In genomic region chr11:65590240-65590738, GRCh38 we compare ENCODE assay signal across 12 cellular contexts. TPM values are rescaled to one million over a fixed set of nuclear protein-coding genes. Genes with fewer than 3 reads are reported as not detected.
DNase-seq lines count a peak whose midpoint lies in the region; ATAC-seq and TF ChIP-seq lines count a peak whose summit lies in the region.
"Had no signal": no experiment of that assay in that cellular context is flagged by ENCODE, and none has a peak within 500 bp of the region (broad histone marks: within the 10 kb centered on the region; RNA-seq: fewer than 3 reads in every experiment).

No MANE protein-coding gene starts in this region.

- H3K4me1 ChIP-seq in A673 (ENCODE audit: insufficient read depth, low read length, poor library complexity, severe bottlenecking) (no peaks in the 10 kb centered on the region), mesenchymal stem cell (ENCODE audit: control insufficient read depth, insufficient read depth, low read depth, low read length) (peaks cover 40% of the 10 kb centered on the region), suprapubic skin (peaks cover 86% of the 10 kb centered on the region)

- no peak overlapping the region for H3K4ac ChIP-seq in mesenchymal stem cell (ENCODE audit: low read depth in 1 of 2, low read length in 2 of 2)

- CTCF ChIA-PET in A673 (lab: Charles Lee) (interaction anchor here (0.5 kb wide), 1 partner anchor 1158 kb away, joined by 3 read pairs; no protein-coding TSS in a partner anchor), RWPE1 (lab: Yijun Ruan, JAX) (no interaction called here)

- no TSS peak for BruUV-seq in A673 (replicated peaks; lab: Mats Ljungman, UMichigan)

- H2BK5ac ChIP-seq in mesenchymal stem cell (ENCODE audit: low read depth, low read length, poor library complexity, severe bottlenecking): no peak overlapping the region

- TF ChIP-seq CTCF in A673 (conservative IDR thresholded peaks at IDR 0.05; ENCODE audit: low read depth, low read length) (no peak), RWPE1 (conservative IDR thresholded peaks at IDR 0.05; ENCODE audit: low read depth) (no peak), suprapubic skin (IDR thresholded peaks at IDR 0.05) (no peak)

- no peak overlapping the region for H3K23ac ChIP-seq in mesenchymal stem cell (ENCODE audit: low read length in 2 of 2)

- H3K27ac ChIP-seq in A673 (ENCODE audit: low read depth, low read length, poor library complexity, severe bottlenecking): no peak overlapping the region
- H3K27ac ChIP-seq in RWPE1: peak overlapping the region; percentile 68
- H3K27ac ChIP-seq in mesenchymal stem cell (ENCODE audit: low read length, poor library complexity, severe bottlenecking): no peak overlapping the region
- no peak overlapping the region for H3K27ac ChIP-seq in suprapubic skin

- no peaks in the 10 kb centered on the region for H3K27me3 ChIP-seq in A673 (replicated peaks; ENCODE audit: insufficient read depth, low read depth, low read length, poor library complexity)
- no peaks in the 10 kb centered on the region for H3K27me3 ChIP-seq in mesenchymal stem cell (ENCODE audit: control insufficient read depth in 1 of 2, insufficient read depth in 1 of 2, low read length in 2 of 2)
- no peaks in the 10 kb centered on the region for H3K27me3 ChIP-seq in suprapubic skin

- H4K8ac ChIP-seq in mesenchymal stem cell (ENCODE audit: low read length): no peak overlapping the region

- H4K91ac ChIP-seq in mesenchymal stem cell (ENCODE audit: low read length): no peak overlapping the region

- no peak for TF ChIP-seq POLR2A in suprapubic skin (IDR thresholded peaks at IDR 0.05)

- ATAC-seq in GM19455 (IDR thresholded peaks at IDR 0.05; ENCODE audit: unreplicated experiment): no peak
- ATAC-seq in GM18873 (IDR thresholded peaks at IDR 0.05; ENCODE audit: low FRiP score, unreplicated experiment): no peak
- ATAC-seq: mucosa of descending colon had no signal

- POLR2A ChIA-PET in A673 (lab: Charles Lee; ENCODE audit: low non-redundant PET) (no interaction called here), RWPE1 (lab: Yijun Ruan, JAX; ENCODE audit: low non-redundant PET) (interaction anchor here (0.6 kb wide), 1 partner anchor 17 kb away, joined by 3 read pairs; no protein-coding TSS in a partner anchor)

- intact Hi-C loops in A673 (cut with micrococcal nuclease; ENCODE audit: unreplicated experiment): no loop called here

- H3K9me3 ChIP-seq in A673 (ENCODE audit: low read depth, low read length, poor library complexity, severe bottlenecking): no peaks in the 10 kb centered on the region
- no peaks in the 10 kb centered on the region for H3K9me3 ChIP-seq in mesenchymal stem cell (ENCODE audit: control insufficient read depth, low read length)
- no peaks in the 10 kb centered on the region for H3K9me3 ChIP-seq in suprapubic skin
- H3K9me3 ChIP-seq: mucosa of descending colon had no signal

- peak; percentile 55 for DNase-seq in A673 (ENCODE audit: low spot score)
- DNase-seq in DMS53 treated with DMSO at 0.1 percent for 48 hours (lab: John Stamatoyannopoulos, UW; ENCODE audit: unreplicated experiment): peak; percentile 71
- DNase-seq in RWPE1 (ENCODE audit: low spot score): no peak
- DNase-seq in left kidney (ENCODE audit: low read depth, low spot score): peak; percentile 48
- DNase-seq in mesenchymal stem cell: no peak
- no peak for DNase-seq in suprapubic skin (ENCODE audit: low spot score in 2 of 2)
- DNase-seq: endodermal cell; hippocampal formation; stimulated activated CD4-positive, alpha-beta T cell treated with anti-CD3 and anti-CD28 coated beads, Interleukin-12 subunit alpha, Interleukin-12 subunit beta, amount 100 ng/mL, for 4 hours had no signal

- WGBS in mesenchymal stem cell: 92% methylated on average over 8 of the region's 8 CpGs
- 50% methylated on average over 5 of the region's 8 CpGs for WGBS in suprapubic skin

- H3K36me3 ChIP-seq in A673 (ENCODE audit: insufficient read depth, low read length, poor library complexity, severe bottlenecking) (peaks cover 10% of the 10 kb centered on the region), mesenchymal stem cell (ENCODE audit: control insufficient read depth in 1 of 2, insufficient read depth in 2 of 2, low read depth in 1 of 2, low read length in 2 of 2) (peaks cover 44 to 47% of the 10 kb centered on the region in 2 experiments), suprapubic skin (peaks cover 23% of the 10 kb centered on the region)

- no peak overlapping the region for H2AFZ ChIP-seq in mesenchymal stem cell (ENCODE audit: low read depth, low read length)

- no peak for TF ChIP-seq EP300 in suprapubic skin (IDR thresholded peaks at IDR 0.05)

- H3K4me3 ChIP-seq in A673 (ENCODE audit: low read depth, low read length, poor library complexity, severe bottlenecking) (no peak overlapping the region), mesenchymal stem cell (ENCODE audit: insufficient read depth in 1 of 2, low read depth in 1 of 2, low read length in 2 of 2) (no peak overlapping the region), suprapubic skin (no peak overlapping the region)
- H3K4me3 ChIP-seq: mucosa of descending colon had no signal

- no peak overlapping the region for H2BK12ac ChIP-seq in mesenchymal stem cell (ENCODE audit: low read length in 2 of 2)

- no peak overlapping the region for H3K4me2 ChIP-seq in mesenchymal stem cell (ENCODE audit: low read length, poor library complexity, severe bottlenecking)

- no peak overlapping the region for H3K18ac ChIP-seq in mesenchymal stem cell (ENCODE audit: low read depth in 1 of 2, low read length in 2 of 2)

- no peak overlapping the region for H3K14ac ChIP-seq in mesenchymal stem cell (ENCODE audit: low read length in 2 of 2)

- H2AK5ac ChIP-seq in mesenchymal stem cell (ENCODE audit: low read length, severe bottlenecking): no peak overlapping the region

- no peak overlapping the region for H3K9ac ChIP-seq in mesenchymal stem cell (ENCODE audit: low read length)

- H3K79me1 ChIP-seq in mesenchymal stem cell (replicated peaks; ENCODE audit: low read length, poor library complexity, severe bottlenecking): peaks cover 14% of the 10 kb centered on the region

- no peak overlapping the region for H2BK120ac ChIP-seq in mesenchymal stem cell (ENCODE audit: low read depth, low read length)

- H2BK15ac ChIP-seq in mesenchymal stem cell (ENCODE audit: low read depth, poor library complexity, severe bottlenecking): no peak overlapping the region

RNA-seq across cellular contexts. Expression of gene KCNK7, which starts 5.3 kb away (rescaled TPM):
- total RNA-seq in A673 (2021) (1.7 and 2.3 TPM in 2 replicates), suprapubic skin (100 to 1,000 TPM in 3 of 4 donors, 10 to 100 TPM in 1; 32.6 to 183 (median 144) TPM)
- polyA plus RNA-seq in mesenchymal stem cell (2013, experiment 1 of 2): 0.04 TPM
- 0.08 TPM for polyA plus RNA-seq in mesenchymal stem cell (2013, experiment 2 of 2)

RNA-seq across cellular contexts. Expression of gene EHBP1L1, which starts 14.4 kb away (rescaled TPM):
- 29.5 and 40.9 TPM in 2 replicates for total RNA-seq in A673 (2021)
- 22.5 TPM for polyA plus RNA-seq in mesenchymal stem cell (2013, experiment 1 of 2)
- 22.6 TPM for polyA plus RNA-seq in mesenchymal stem cell (2013, experiment 2 of 2)
- 100 to 1,000 TPM in 1 of 4 donors, 10 to 100 TPM in 3; 40.3 to 150 (median 56.2) TPM for total RNA-seq in suprapubic skin

RNA-seq across cellular contexts. Expression of gene FAM89B, which starts 18.0 kb away (rescaled TPM):
- 79.8 and 88.3 TPM in 2 replicates for total RNA-seq in A673 (2021)
- polyA plus RNA-seq in mesenchymal stem cell (2013, experiment 1 of 2): 50.0 TPM
- polyA plus RNA-seq in mesenchymal stem cell (2013, experiment 2 of 2): 53.5 TPM
- 100 to 1,000 TPM in 1 of 4 donors, 10 to 100 TPM in 3; 45.2 to 103 (median 72.0) TPM for total RNA-seq in suprapubic skin

RNA-seq across cellular contexts. Expression of gene ZNRD2, which starts 20.0 kb away (rescaled TPM):
- total RNA-seq in A673 (2021): 95.4 and 98.9 TPM in 2 replicates
- polyA plus RNA-seq in mesenchymal stem cell (2013, experiment 1 of 2): 64.9 TPM
- polyA plus RNA-seq in mesenchymal stem cell (2013, experiment 2 of 2): 59.8 TPM
- total RNA-seq in suprapubic skin: 10 to 100 TPM; 60.9 to 97.4 (median 77.9) TPM

RNA-seq across cellular contexts. Expression of gene MAP3K11, which starts 23.7 kb away (rescaled TPM):
- total RNA-seq in A673 (2021): 92.8 and 94.2 TPM in 2 replicates
- 36.7 TPM for polyA plus RNA-seq in mesenchymal stem cell (2013, experiment 1 of 2)
- 36.1 TPM for polyA plus RNA-seq in mesenchymal stem cell (2013, experiment 2 of 2)
- total RNA-seq in suprapubic skin: 10 to 100 TPM; 29.2 to 45.5 (median 37.0) TPM

Comparison
In these comparisons a context has a peak if more than half of its experiments do, and no peak if none do; other contexts are left out.
1. DNase-seq: peak in A673 (single experiment), DMS53 treated with DMSO at 0.1 percent for 48 hours (single experiment) and left kidney (single experiment); none in RWPE1 (single experiment), mesenchymal stem cell (single experiment) and suprapubic skin (0 of 2).
2. RNA of gene KCNK7, which starts 5.3 kb away (total RNA-seq): 32.6 to 183 TPM in suprapubic skin; 1.7 to 2.3 TPM in A673; every median in the first group is over 10 times any median in the second.